ENCODE assay signal across 8 cellular contexts in the genomic region with DNA sequence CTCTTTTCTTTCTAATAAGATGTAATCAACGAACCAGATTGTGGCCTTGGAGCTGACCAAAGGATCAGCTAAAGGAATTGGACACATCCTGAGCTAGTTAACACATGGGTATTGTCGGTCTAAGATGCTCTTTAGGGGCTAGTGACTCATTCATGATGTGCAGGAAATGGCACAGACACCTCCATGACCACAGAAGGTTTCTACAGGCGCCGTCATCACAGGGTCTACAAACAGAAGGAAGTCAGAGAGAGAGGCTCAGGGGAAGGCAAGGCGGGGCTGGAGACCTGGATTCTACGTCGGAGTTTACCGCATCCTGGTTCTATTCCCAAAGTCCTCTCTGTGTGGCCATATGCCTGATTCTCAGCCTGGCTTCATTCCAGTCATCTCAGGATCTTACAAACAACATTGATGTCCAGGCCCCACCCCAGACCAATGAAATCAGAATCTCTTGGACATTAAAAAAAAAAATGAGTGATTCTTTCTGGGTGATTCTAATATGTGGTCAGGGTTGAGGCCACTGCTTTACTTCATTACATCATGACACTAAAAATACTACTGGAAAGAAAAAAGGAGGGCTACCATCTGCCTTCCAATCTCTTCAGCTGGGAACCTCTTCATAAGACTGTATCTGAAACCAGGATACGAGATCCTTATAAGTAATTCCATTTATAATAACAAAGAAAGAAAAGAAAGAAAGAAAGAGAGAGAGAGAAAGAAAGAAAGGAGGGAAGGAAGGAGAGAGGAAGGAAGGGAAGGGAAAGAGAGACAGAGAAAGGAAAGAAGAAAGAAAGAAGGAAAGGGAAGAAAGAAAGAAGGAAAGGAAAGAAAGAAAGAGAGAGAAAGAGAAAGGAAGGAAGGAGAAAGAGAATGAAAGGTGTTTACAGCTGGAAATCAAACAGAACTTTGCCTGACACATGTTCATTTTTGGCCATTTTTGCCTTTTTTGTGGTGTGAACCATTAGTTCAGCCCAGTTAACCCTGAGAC.
A peak's percentile ranks its signal among the peaks of the same experiment; 100 is the strongest.
DNase-seq lines count a peak whose midpoint lies in the region; ATAC-seq and TF ChIP-seq lines count a peak whose summit lies in the region.

No MANE protein-coding gene starts in this region.

- peak; percentile 76 for DNase-seq in NK-92 treated with Interleukin-12 subunit alpha and Interleukin-12 subunit beta, amount 100 ng/mL, for 24 hours (lab: John Stamatoyannopoulos, UW)
- DNase-seq in NK-92 (lab: John Stamatoyannopoulos, UW; ENCODE audit: unreplicated experiment) (no peak), fibroblast of pulmonary artery (ENCODE audit: low read depth) (peak; percentile 92), NCI-H146 treated with DMSO at 0.1 percent for 48 hours (lab: John Stamatoyannopoulos, UW; ENCODE audit: unreplicated experiment) (no peak), NCI-H446 (lab: John Stamatoyannopoulos, UW) (no peak)
- DNase-seq in activated CD4-positive, alpha-beta T cell treated with anti-CD3 and anti-CD28 coated beads, Interleukin-2, amount 50 U/mL, for 48 hours: peak; percentile 62 to 71
- peak; percentile 9 for DNase-seq in stimulated activated CD8-positive, alpha-beta memory T cell treated with anti-CD3 and anti-CD28 coated beads, Interleukin-7, amount 100 ng/mL, for 24 hours (ENCODE audit: low read depth)

- no peak for TF ChIP-seq CTCF in fibroblast of pulmonary artery (IDR thresholded peaks at IDR 0.05; ENCODE audit: low read length, missing control alignments)

- peak; percentile 84 for ATAC-seq in HG03442 (IDR thresholded peaks at IDR 0.05; ENCODE audit: unreplicated experiment)

- no peak overlapping the region for H3K4me3 ChIP-seq in fibroblast of pulmonary artery (replicated peaks; ENCODE audit: low read depth, low read length)

Comparison
In these comparisons a context has a peak if more than half of its experiments do, and no peak if none do; other contexts are left out.
1. DNase-seq: peak in NK-92 treated with Interleukin-12 subunit alpha and Interleukin-12 subunit beta, amount 100 ng/mL, for 24 hours (single experiment), activated CD4-positive, alpha-beta T cell treated with anti-CD3 and anti-CD28 coated beads, Interleukin-2, amount 50 U/mL, for 48 hours (2 of 2), fibroblast of pulmonary artery (single experiment) and stimulated activated CD8-positive, alpha-beta memory T cell treated with anti-CD3 and anti-CD28 coated beads, Interleukin-7, amount 100 ng/mL, for 24 hours (single experiment); none in NK-92 (single experiment), NCI-H146 treated with DMSO at 0.1 percent for 48 hours (single experiment) and NCI-H446 (0 of 2).